In the genomic region with DNA sequence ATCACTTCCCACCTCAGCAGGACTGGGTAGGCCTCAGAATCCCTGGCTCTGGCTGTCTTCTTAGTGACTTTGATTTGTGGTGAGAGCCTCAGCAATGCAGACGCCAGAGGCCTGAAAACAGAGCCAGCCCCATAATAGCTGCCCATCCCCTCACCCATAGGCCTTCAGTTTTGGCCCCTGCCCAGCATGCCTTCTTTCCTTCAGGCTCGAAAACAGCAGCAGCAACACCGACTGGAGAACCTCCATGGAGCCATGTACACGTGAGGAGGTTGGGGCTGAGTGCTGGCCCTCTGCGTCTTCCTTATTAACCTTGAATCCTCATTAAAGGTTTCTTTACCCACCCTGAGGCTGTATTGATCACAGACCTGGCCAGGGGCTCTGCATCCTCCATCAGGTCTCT, we compare ENCODE assay signal across 11 cellular contexts. TPM values are rescaled to one million over a fixed set of nuclear protein-coding genes. Genes with fewer than 3 reads are reported as not detected.
DNase-seq lines count a peak whose midpoint lies in the region; ATAC-seq and TF ChIP-seq lines count a peak whose summit lies in the region.
"Had no signal": no experiment of that assay in that cellular context is flagged by ENCODE, and none has a peak within 500 bp of the region (broad histone marks: within the 10 kb centered on the region; RNA-seq: fewer than 3 reads in every experiment).

No MANE protein-coding gene starts in this region.

- peak overlapping the region; percentile 96 for H3K27ac Mint-ChIP-seq in activated T-cell treated with anti-CD3 and anti-CD28 coated beads, Interleukin-2, amount 50 U/mL, for 24 hours
- no peak overlapping the region for H3K27ac Mint-ChIP-seq in endodermal cell

- CTCF ChIA-PET in Panc1 (lab: Charles Lee): interaction anchor here (0.6 kb wide), 1 partner anchor 48 kb away, joined by 4 read pairs; no protein-coding TSS in a partner anchor

- H3K36me3 Mint-ChIP-seq in activated T-cell treated with anti-CD3 and anti-CD28 coated beads, Interleukin-2, amount 50 U/mL, for 24 hours (ENCODE audit: low read depth): peaks cover 52% of the 10 kb centered on the region
- peaks cover 26% of the 10 kb centered on the region for H3K36me3 Mint-ChIP-seq in endodermal cell (ENCODE audit: low read depth)

- peaks cover 47% of the 10 kb centered on the region for H3K4me1 Mint-ChIP-seq in activated T-cell treated with anti-CD3 and anti-CD28 coated beads, Interleukin-2, amount 50 U/mL, for 24 hours (ENCODE audit: low read depth)
- peaks cover 21% of the 10 kb centered on the region for H3K4me1 Mint-ChIP-seq in endodermal cell

- H3K27me3 ChIP-seq in Panc1 (ENCODE audit: control insufficient read depth, insufficient read depth, low read length): no peaks in the 10 kb centered on the region
- H3K27me3 ChIP-seq in endodermal cell (ENCODE audit: control insufficient read depth, insufficient read depth, low read length, poor library complexity, severe bottlenecking): no peaks in the 10 kb centered on the region
- H3K27me3 ChIP-seq in gastrocnemius medialis: no peaks in the 10 kb centered on the region
- H3K27me3 ChIP-seq: esophagus squamous epithelium, uterus had no signal

- TF ChIP-seq CTCF in Panc1 (IDR thresholded peaks at IDR 0.05): no peak
- no peak for TF ChIP-seq CTCF in endodermal cell (conservative IDR thresholded peaks at IDR 0.05)
- TF ChIP-seq CTCF in gastrocnemius medialis (IDR thresholded peaks at IDR 0.05 in 4 of 5, conservative IDR thresholded peaks at IDR 0.05 in 1 of 5): no peak

- BruUV-seq in Panc1 (replicated peaks; lab: Mats Ljungman, UMichigan): TSS peak; percentile 81

- 94 to 100% methylated on average over 4 to 5 of the region's 5 CpGs for WGBS in endodermal cell (ENCODE audit: insufficient coverage in 1 of 2, insufficient read length in 1 of 2), 2 experiments

- peaks cover 2% of the 10 kb centered on the region; the same call in 1 of the 2 replicates for H3K36me3 ChIP-seq in Panc1 (ENCODE audit: control insufficient read depth, insufficient read depth, low read length)
- peaks cover 30% of the 10 kb centered on the region for H3K36me3 ChIP-seq in endodermal cell (ENCODE audit: control insufficient read depth, insufficient read depth, low read length)
- peaks cover 0 to 48% of the 10 kb centered on the region in 2 donors for H3K36me3 ChIP-seq in gastrocnemius medialis
- H3K36me3 ChIP-seq: uterus had no signal

- in situ Hi-C loops in Panc1 (cut with HindIII; ENCODE audit: low pct_unique_long_range_greater_than_20kb, low sequenced_read_pairs) (no loop called here), gastrocnemius medialis (cut with MboI; ENCODE audit: low sequenced_read_pairs in 4 of 4) (no loop called here)

- peaks cover 44% of the 10 kb centered on the region for H3K4me1 ChIP-seq in Panc1 (ENCODE audit: control insufficient read depth, insufficient read depth, low read length)
- H3K4me1 ChIP-seq in endodermal cell (ENCODE audit: control insufficient read depth, insufficient read depth, low read length): peaks cover 8% of the 10 kb centered on the region
- H3K4me1 ChIP-seq in gastrocnemius medialis: peaks cover 43 to 51% of the 10 kb centered on the region in 2 donors

- intact Hi-C loops in Panc1 (cut with micrococcal nuclease; ENCODE audit: unreplicated experiment): no loop called here
- intact Hi-C loops in gastrocnemius medialis (cut with DNase I; ENCODE audit: low total_unique reads): no loop called here

- POLR2A ChIA-PET in Panc1 (lab: Charles Lee): interaction anchor here (0.5 to 0.7 kb wide), 3 partner anchors 35 to 172 kb away, joined by 3 to 16 read pairs (median 12); no protein-coding TSS in a partner anchor

- peak overlapping the region; percentile 95 for H3K4me3 Mint-ChIP-seq in activated T-cell treated with anti-CD3 and anti-CD28 coated beads, Interleukin-2, amount 50 U/mL, for 24 hours
- H3K4me3 Mint-ChIP-seq in endodermal cell: peak overlapping the region; percentile 99

- ATAC-seq in Panc1: no peak
- no peak for ATAC-seq in gastrocnemius medialis

- TF ChIP-seq POLR2A in gastrocnemius medialis (IDR thresholded peaks at IDR 0.05): no peak

- H3K9me3 ChIP-seq in Panc1 (ENCODE audit: control insufficient read depth, insufficient read depth, low read depth, low read length): no peaks in the 10 kb centered on the region
- no peaks in the 10 kb centered on the region for H3K9me3 ChIP-seq in endodermal cell (ENCODE audit: control insufficient read depth, low read length)
- H3K9me3 ChIP-seq in gastrocnemius medialis: no peaks in the 10 kb centered on the region
- H3K9me3 ChIP-seq: esophagus squamous epithelium, uterus had no signal

- H3K27ac ChIP-seq in Panc1 (ENCODE audit: low read length): peak overlapping the region; percentile 96
- H3K27ac ChIP-seq in endodermal cell (ENCODE audit: low read depth, low read length): no peak overlapping the region
- H3K27ac ChIP-seq in gastrocnemius medialis: peak overlapping the region in 3 of 4 donors; percentile 87 to 99 (median 94)

- H3K27me3 Mint-ChIP-seq in activated T-cell treated with anti-CD3 and anti-CD28 coated beads, Interleukin-2, amount 50 U/mL, for 24 hours: no peaks in the 10 kb centered on the region
- no peaks in the 10 kb centered on the region for H3K27me3 Mint-ChIP-seq in endodermal cell (ENCODE audit: insufficient read depth)

- no peak overlapping the region for H3K9ac ChIP-seq in endodermal cell (ENCODE audit: extremely low read depth, low read length, poor library complexity, severe bottlenecking)

- H3K4me3 ChIP-seq in Panc1 (ENCODE audit: low read depth in 2 of 2, low read length in 2 of 2) (peak overlapping the region in 1 of 2 experiments; percentile 91; a peak in 2 of 4 replicates), endodermal cell (ENCODE audit: low read length) (peak overlapping the region; percentile 91), gastrocnemius medialis (no peak overlapping the region)

- no peaks in the 10 kb centered on the region for H3K9me3 Mint-ChIP-seq in activated T-cell treated with anti-CD3 and anti-CD28 coated beads, Interleukin-2, amount 50 U/mL, for 24 hours
- H3K9me3 Mint-ChIP-seq in endodermal cell: no peaks in the 10 kb centered on the region

- DNase-seq in activated T-cell treated with anti-CD3 and anti-CD28 coated beads, Interleukin-2, amount 50 U/mL, for 24 hours: no peak
- DNase-seq in activated T-cell treated with anti-CD3 and anti-CD28 coated beads, Interleukin-2, amount 50 U/mL, for 48 hours: no peak
- no peak for DNase-seq in Panc1 (ENCODE audit: low read depth, low spot score)
- DNase-seq in endodermal cell: no peak
- no peak for DNase-seq in gastrocnemius medialis
- no peak for DNase-seq in stimulated activated CD4-positive, alpha-beta T cell treated with anti-CD3 and anti-CD28 coated beads, Interleukin-4, amount 100 ng/mL, for 24 hours
- DNase-seq in cortex of kidney (lab: John Stamatoyannopoulos, UW): no peak
- no peak for DNase-seq in NCI-H748 treated with DMSO at 0.1 percent for 48 hours (lab: John Stamatoyannopoulos, UW)
- DNase-seq: esophagus squamous epithelium, GDM1, uterus had no signal

RNA-seq across cellular contexts. Expression of a gene that starts 1.7 kb away (rescaled TPM):
- total RNA-seq in Panc1 (2021; ENCODE audit: unreplicated experiment) (156 TPM), endodermal cell (100 to 1,000 TPM; 113 to 118 TPM), gastrocnemius medialis (100 to 1,000 TPM; 207 to 235 (median 215) TPM)
- 365 TPM for polyA plus RNA-seq in Panc1 (2012; ENCODE audit: insufficient read length)
- 117 TPM for polyA plus RNA-seq in endodermal cell (2013, experiment 1 of 2)
- polyA plus RNA-seq in endodermal cell (2013, experiment 2 of 2): 122 TPM

RNA-seq across cellular contexts. Expression of a gene that starts 5.3 kb away (rescaled TPM):
- 30.4 TPM for total RNA-seq in Panc1 (2021; ENCODE audit: unreplicated experiment)
- 46.2 TPM for polyA plus RNA-seq in Panc1 (2012; ENCODE audit: insufficient read length)
- total RNA-seq in endodermal cell: 10 to 100 TPM; 23.8 to 32.2 TPM
- 19.4 TPM for polyA plus RNA-seq in endodermal cell (2013, experiment 1 of 2)
- polyA plus RNA-seq in endodermal cell (2013, experiment 2 of 2): 13.3 TPM
- 100 to 1,000 TPM in 1 of 4 donors, 10 to 100 TPM in 3; 44.4 to 102 (median 80.7) TPM for total RNA-seq in gastrocnemius medialis

RNA-seq across cellular contexts. Expression of a gene that starts 13.0 kb away (rescaled TPM):
- total RNA-seq in Panc1 (2021; ENCODE audit: unreplicated experiment) (21.3 TPM), endodermal cell (10 to 100 TPM in 1 of 2 donors, 1 to 10 TPM in 1; 6.3 to 13.9 TPM), gastrocnemius medialis (10 to 100 TPM; 19.9 to 47.0 (median 36.9) TPM)
- polyA plus RNA-seq in Panc1 (2012; ENCODE audit: insufficient read length): 47.7 TPM
- 13.7 TPM for polyA plus RNA-seq in endodermal cell (2013, experiment 1 of 2)
- polyA plus RNA-seq in endodermal cell (2013, experiment 2 of 2): 17.3 TPM

RNA-seq across cellular contexts. Expression of a gene that starts 14.6 kb away (rescaled TPM):
- total RNA-seq in Panc1 (2021; ENCODE audit: unreplicated experiment): 23.7 TPM
- polyA plus RNA-seq in Panc1 (2012; ENCODE audit: insufficient read length): 29.2 TPM
- total RNA-seq in endodermal cell: 10 to 100 TPM; 63.2 to 66.5 TPM
- 73.1 TPM for polyA plus RNA-seq in endodermal cell (2013, experiment 1 of 2)
- polyA plus RNA-seq in endodermal cell (2013, experiment 2 of 2): 61.4 TPM
- 10 to 100 TPM; 28.4 to 35.4 (median 32.3) TPM for total RNA-seq in gastrocnemius medialis

RNA-seq across cellular contexts. Expression of a gene that starts 18.7 kb away (rescaled TPM):
- total RNA-seq in Panc1 (2021; ENCODE audit: unreplicated experiment) (78.6 TPM), endodermal cell (100 to 1,000 TPM in 1 of 2 donors, 10 to 100 TPM in 1; 75.7 to 102 TPM), gastrocnemius medialis (100 to 1,000 TPM in 1 of 4 donors, 10 to 100 TPM in 3; 72.2 to 139 (median 92.1) TPM)
- polyA plus RNA-seq in Panc1 (2012; ENCODE audit: insufficient read length): 82.2 TPM
- 87.8 TPM for polyA plus RNA-seq in endodermal cell (2013, experiment 1 of 2)
- 81.6 TPM for polyA plus RNA-seq in endodermal cell (2013, experiment 2 of 2)
